Comparison of ENCODE assay signal across 8 cellular contexts in genomic region chr16:89248196-89249005, GRCh38. TPM values are rescaled to one million over a fixed set of nuclear protein-coding genes. Genes with fewer than 3 reads are reported as not detected.
DNase-seq lines count a peak whose midpoint lies in the region; ATAC-seq and TF ChIP-seq lines count a peak whose summit lies in the region.
"Had no signal": no experiment of that assay in that cellular context is flagged by ENCODE, and none has a peak within 500 bp of the region (broad histone marks: within the 10 kb centered on the region; RNA-seq: fewer than 3 reads in every experiment).

No MANE protein-coding gene starts in this region.

- DNase-seq in HFF-Myc (ENCODE audit: extremely low read depth, low read depth) (no peak), skeletal muscle cell (ENCODE audit: low read depth) (no peak), NCI-H526 treated with DMSO at 0.1 percent for 48 hours (lab: John Stamatoyannopoulos, UW) (no peak)
- no peak for DNase-seq in activated T-helper 1 cell treated with anti-CD3 and anti-CD28 coated beads, Interleukin-12 subunit alpha, Interleukin-12 subunit beta, Interleukin-2, Interleukin-4 antibody, amounts not matched to agents 30 ng/mL and 10 ng/mL and 1 ng/mL, durations not matched to agents 14 hours and 24 hours and 36 hours (ENCODE audit: low spot score)
- DNase-seq: SJCRH30 had no signal

- H3K4me1 ChIP-seq in iPS-18a (ENCODE audit: control insufficient read depth, low read depth, low read length), result no peaks in the 10 kb centered on the region

- H3K27ac Mint-ChIP-seq in activated T-helper 1 cell treated with anti-CD3 and anti-CD28 coated beads, Interleukin-12 subunit alpha, Interleukin-12 subunit beta, Interleukin-2, Interleukin-4 antibody, amounts not matched to agents 30 ng/mL and 10 ng/mL and 1 ng/mL, durations not matched to agents 14 hours and 24 hours and 36 hours, result no peak overlapping the region

- H3K9me3 ChIP-seq in iPS-18a (ENCODE audit: control insufficient read depth, low read depth, low read length), result no peaks in the 10 kb centered on the region
- H3K9me3 ChIP-seq: SJCRH30 had no signal

- intact Hi-C loops in activated T-helper 1 cell treated with anti-CD3 and anti-CD28 coated beads, Interleukin-12 subunit alpha, Interleukin-12 subunit beta, Interleukin-2, Interleukin-4 antibody, amounts not matched to agents 30 ng/mL and 10 ng/mL and 1 ng/mL, durations not matched to agents 14 hours and 24 hours and 36 hours (cut with micrococcal nuclease), result loop anchor here (10.0 kb wide), 1 partner anchor 476 kb away; the partner anchor contains the start of genes VPS9D1 and ZNF276

- TF ChIP-seq CTCF in HFF-Myc (IDR thresholded peaks at IDR 0.05; ENCODE audit: low read depth, low read length, missing control alignments), result no peak

- peak overlapping the region; percentile 49 for H3K4me3 ChIP-seq in HFF-Myc (replicated peaks; ENCODE audit: low read depth, low read length)
- H3K4me3 ChIP-seq in iPS-18a (ENCODE audit: low read length), result peak overlapping the region; percentile 51
- peak overlapping the region; percentile 38 for H3K4me3 ChIP-seq in skeletal muscle cell (ENCODE audit: low read depth, low read length)
- H3K4me3 ChIP-seq: SJCRH30 had no signal

- H3K36me3 Mint-ChIP-seq in activated T-helper 1 cell treated with anti-CD3 and anti-CD28 coated beads, Interleukin-12 subunit alpha, Interleukin-12 subunit beta, Interleukin-2, Interleukin-4 antibody, amounts not matched to agents 30 ng/mL and 10 ng/mL and 1 ng/mL, durations not matched to agents 14 hours and 24 hours and 36 hours (ENCODE audit: low read depth), result peaks cover 3% of the 10 kb centered on the region

- peak overlapping the region; percentile 68 for H3K4me3 Mint-ChIP-seq in activated T-helper 1 cell treated with anti-CD3 and anti-CD28 coated beads, Interleukin-12 subunit alpha, Interleukin-12 subunit beta, Interleukin-2, Interleukin-4 antibody, amounts not matched to agents 30 ng/mL and 10 ng/mL and 1 ng/mL, durations not matched to agents 14 hours and 24 hours and 36 hours

- H3K27me3 Mint-ChIP-seq in activated T-helper 1 cell treated with anti-CD3 and anti-CD28 coated beads, Interleukin-12 subunit alpha, Interleukin-12 subunit beta, Interleukin-2, Interleukin-4 antibody, amounts not matched to agents 30 ng/mL and 10 ng/mL and 1 ng/mL, durations not matched to agents 14 hours and 24 hours and 36 hours (ENCODE audit: insufficient read depth), result peaks cover 2% of the 10 kb centered on the region

- H3K36me3 ChIP-seq in iPS-18a (ENCODE audit: control insufficient read depth, low read depth, low read length), result no peaks in the 10 kb centered on the region
- H3K36me3 ChIP-seq: SJCRH30 had no signal

- H3K9ac ChIP-seq in iPS-18a (ENCODE audit: low read length), result no peak overlapping the region

- H3K9me3 Mint-ChIP-seq in activated T-helper 1 cell treated with anti-CD3 and anti-CD28 coated beads, Interleukin-12 subunit alpha, Interleukin-12 subunit beta, Interleukin-2, Interleukin-4 antibody, amounts not matched to agents 30 ng/mL and 10 ng/mL and 1 ng/mL, durations not matched to agents 14 hours and 24 hours and 36 hours, result peaks cover 9% of the 10 kb centered on the region

- peaks cover 12% of the 10 kb centered on the region for H3K4me1 Mint-ChIP-seq in activated T-helper 1 cell treated with anti-CD3 and anti-CD28 coated beads, Interleukin-12 subunit alpha, Interleukin-12 subunit beta, Interleukin-2, Interleukin-4 antibody, amounts not matched to agents 30 ng/mL and 10 ng/mL and 1 ng/mL, durations not matched to agents 14 hours and 24 hours and 36 hours (ENCODE audit: low read depth)

- no peak overlapping the region for H3K27ac ChIP-seq in iPS-18a (ENCODE audit: low read length)
- H3K27ac ChIP-seq: SJCRH30 had no signal

- peaks cover 20% of the 10 kb centered on the region for H3K27me3 ChIP-seq in iPS-18a (ENCODE audit: control insufficient read depth, insufficient read depth, low read length)
- H3K27me3 ChIP-seq: SJCRH30 had no signal

- ATAC-seq in GM21529 (IDR thresholded peaks at IDR 0.05; ENCODE audit: unreplicated experiment) (no peak), HG02678 (IDR thresholded peaks at IDR 0.05; ENCODE audit: unreplicated experiment) (no peak)

RNA-seq across cellular contexts. Expression of gene ZNF778, which starts 30.9 kb away (rescaled TPM):
- 8.1 and 9.5 TPM in 2 replicates for total RNA-seq in activated T-helper 1 cell treated with anti-CD3 and anti-CD28 coated beads, Interleukin-12 subunit alpha, Interleukin-12 subunit beta, Interleukin-2, Interleukin-4 antibody, amounts not matched to agents 30 ng/mL and 10 ng/mL and 1 ng/mL, durations not matched to agents 14 hours and 24 hours and 36 hours

RNA-seq across cellular contexts. Expression of gene SLC22A31, which starts 48.1 kb away (rescaled TPM):
- 1.3 and 2.6 TPM in 2 replicates for total RNA-seq in activated T-helper 1 cell treated with anti-CD3 and anti-CD28 coated beads, Interleukin-12 subunit alpha, Interleukin-12 subunit beta, Interleukin-2, Interleukin-4 antibody, amounts not matched to agents 30 ng/mL and 10 ng/mL and 1 ng/mL, durations not matched to agents 14 hours and 24 hours and 36 hours
- total RNA-seq: SJCRH30 had no signal
